Comparison of ENCODE assay signal across 21 cellular contexts in the genomic region with DNA sequence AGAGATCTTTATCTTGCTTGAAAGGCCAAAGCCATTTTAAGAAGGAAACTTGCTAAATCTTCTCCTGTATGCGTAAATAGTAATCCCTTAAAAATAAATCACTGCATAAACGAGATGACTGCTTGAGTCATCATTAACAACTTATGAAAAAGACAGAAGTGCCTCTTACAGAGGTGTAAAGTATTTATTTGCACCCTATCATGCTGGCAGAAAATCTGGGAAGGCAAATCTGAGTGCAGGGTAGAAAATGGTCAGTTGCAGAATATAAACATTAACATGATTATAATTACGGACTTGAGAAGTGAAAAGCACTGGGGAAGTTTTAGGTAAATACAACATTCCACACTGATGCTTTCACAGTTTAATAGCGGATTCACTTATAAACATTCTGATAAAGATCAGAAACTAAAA.
"Had no signal": no experiment of that assay in that cellular context is flagged by ENCODE, and none has a peak within 500 bp of the region (broad histone marks: within the 10 kb centered on the region; RNA-seq: fewer than 3 reads in every experiment).

No MANE protein-coding gene starts in this region.

- H3K4me3 ChIP-seq: breast epithelium, right atrium auricular region, skin epidermis, suprapubic skin had no signal

- H3K9me3 ChIP-seq: breast epithelium, neutrophil, right atrium auricular region, suprapubic skin had no signal

- H3K27ac ChIP-seq: breast epithelium, epithelial cell of prostate, neutrophil, right atrium auricular region, skin epidermis, suprapubic skin had no signal

- DNase-seq: activated CD4-positive, CD25-positive, alpha-beta regulatory T cell treated with anti-CD3 and anti-CD28 coated beads, Interleukin-2, amount 50 U/mL, for 72 hours; activated naive CD8-positive, alpha-beta T cell treated with anti-CD3 and anti-CD28 coated beads, Interleukin-2, amount 10 ng/mL, durations not matched to agents 7 days and 5 days; aorta; cerebellar nuclear complex; dermis blood vessel endothelial cell; effector memory CD8-positive, alpha-beta T cell; hippocampal formation; kidney; left ventricle myocardium superior; naive thymus-derived CD8-positive, alpha-beta T cell; stimulated activated CD4-positive, alpha-beta T cell treated with anti-CD3 and anti-CD28 coated beads, Interleukin-4, amount 100 ng/mL, for 4 hours; stimulated activated CD8-positive, alpha-beta memory T cell treated with anti-CD3 and anti-CD28 coated beads, Interleukin-4, amount 100 ng/mL, for 48 hours; stimulated activated naive CD8-positive, alpha-beta T cell treated with anti-CD3 and anti-CD28 coated beads, Interleukin-15, Interleukin-2, amounts not matched to agents 100 U/mL and 50 U/mL, for 24 hours; T-helper 1 cell; trophoblast cell had no signal

- H3K4me1 ChIP-seq: breast epithelium, right atrium auricular region had no signal

- ATAC-seq: effector memory CD8-positive, alpha-beta T cell; left ventricle myocardium superior; naive thymus-derived CD8-positive, alpha-beta T cell; stimulated activated naive CD8-positive, alpha-beta T cell treated with anti-CD3 and anti-CD28 coated beads, Interleukin-15, Interleukin-2, amounts not matched to agents 100 U/mL and 50 U/mL, for 24 hours had no signal

- H3K27me3 ChIP-seq: breast epithelium, neutrophil, right atrium auricular region, suprapubic skin had no signal

- H3K36me3 ChIP-seq: breast epithelium, right atrium auricular region had no signal
